ENCODE assay signal across 8 cellular contexts in genomic region chr3:107690522-107691138, GRCh38.
DNase-seq lines count a peak whose midpoint lies in the region; ATAC-seq and TF ChIP-seq lines count a peak whose summit lies in the region.

No MANE protein-coding gene starts in this region.

- no peaks in the 10 kb centered on the region for H3K9me2 ChIP-seq in PC-3 (replicated peaks; ENCODE audit: low read length)

- in situ Hi-C loops in GM13977 (cut with MboI; ENCODE audit: low pct_unique_long_range_greater_than_20kb, low sequenced_read_pairs, unreplicated experiment) = no loop called here

- H3K4me3 ChIP-seq in AG09309 (ENCODE audit: control insufficient read depth, low read depth, low read length) = no peak overlapping the region
- H3K4me3 ChIP-seq in PC-3 (ENCODE audit: low read length) = no peak overlapping the region
- no peak overlapping the region for H3K4me3 ChIP-seq in mucosa of descending colon

- no peaks in the 10 kb centered on the region for H3K4me1 ChIP-seq in PC-3 (ENCODE audit: insufficient read depth, low read length)
- no peaks in the 10 kb centered on the region for H3K4me1 ChIP-seq in mucosa of descending colon (ENCODE audit: low read depth)

- intact Hi-C loops in PC-3 (cut with micrococcal nuclease) = loop anchor here (1.0 kb wide), 2 partner anchors 51 to 156 kb away; no protein-coding TSS in a partner anchor
- intact Hi-C loops in mucosa of descending colon (cut with DNase I, micrococcal nuclease) = no loop called here

- peak; percentile 49 for DNase-seq in AG09309 (ENCODE audit: low read depth)
- DNase-seq in GM13977 (ENCODE audit: low spot score) = peak; percentile 37
- DNase-seq in HS-5 (ENCODE audit: low read depth) = peak; percentile 32
- DNase-seq in PC-3 = peak; percentile 84
- DNase-seq in effector CD4-positive, alpha-beta T cell = peak; percentile 7
- peak in 1 of 3 donors; percentile 52 for DNase-seq in mucosa of descending colon
- DNase-seq in NK-92 treated with Interleukin-12 subunit alpha and Interleukin-12 subunit beta, amount 100 ng/mL, for 24 hours (lab: John Stamatoyannopoulos, UW) = no peak

- peak; percentile 77 for ATAC-seq in PC-3
- peak; percentile 54 for ATAC-seq in mucosa of descending colon
- no peak for ATAC-seq in HG03135 (IDR thresholded peaks at IDR 0.05; ENCODE audit: unreplicated experiment)

- H3K9ac ChIP-seq in PC-3 (ENCODE audit: low read length) = no peak overlapping the region

- no peaks in the 10 kb centered on the region for H3F3A ChIP-seq in PC-3 (ENCODE audit: low read length, unreplicated experiment)

- no peaks in the 10 kb centered on the region for H4K20me1 ChIP-seq in PC-3 (ENCODE audit: low read length)

- H3K27ac ChIP-seq in PC-3 (ENCODE audit: low read length) = no peak overlapping the region

- peak; percentile 41 for TF ChIP-seq CTCF in AG09309 (IDR thresholded peaks at IDR 0.05; ENCODE audit: control insufficient read depth, insufficient read depth, low read depth, low read length, missing control alignments)
- peak; percentile 49 for TF ChIP-seq CTCF in GM13977 (IDR thresholded peaks at IDR 0.05; ENCODE audit: extremely low read depth, insufficient read depth, missing control alignments)
- peak; percentile 72 for TF ChIP-seq CTCF in PC-3 (conservative IDR thresholded peaks at IDR 0.05; ENCODE audit: low read depth, low read length)
- TF ChIP-seq CTCF in mucosa of descending colon (IDR thresholded peaks at IDR 0.05) = no peak

- no peak overlapping the region for H2AFZ ChIP-seq in PC-3 (ENCODE audit: low read length)

- H3K9me3 ChIP-seq in PC-3 (ENCODE audit: low read length) (no peaks in the 10 kb centered on the region), mucosa of descending colon (no peaks in the 10 kb centered on the region)

- H3K36me3 ChIP-seq in PC-3 (ENCODE audit: low read depth, low read length) (no peaks in the 10 kb centered on the region), mucosa of descending colon (ENCODE audit: low read depth) (no peaks in the 10 kb centered on the region)

- POLR2A ChIA-PET in PC-3 (lab: Charles Lee; ENCODE audit: unreplicated experiment) = no interaction called here

- CTCF ChIA-PET in PC-3 (lab: Charles Lee) = interaction anchor here (0.5 to 1.9 kb wide), 13 partner anchors 10 to 1445 kb away, joined by 3 to 37 read pairs (median 5); no protein-coding TSS in a partner anchor

- no peaks in the 10 kb centered on the region for H3K27me3 ChIP-seq in PC-3 (ENCODE audit: low read length)

- no peaks in the 10 kb centered on the region for H3K79me2 ChIP-seq in PC-3 (ENCODE audit: low read length)

- H3K4me2 ChIP-seq in PC-3 (ENCODE audit: low read length) = no peak overlapping the region

- BruUV-seq in PC-3 (replicated peaks; lab: Mats Ljungman, UMichigan) = no TSS peak
